Comparison of ENCODE assay signal across 10 cellular contexts in genomic region chr15:68614621-68615035, GRCh38. TPM values are rescaled to one million over a fixed set of nuclear protein-coding genes. Genes with fewer than 3 reads are reported as not detected.
A peak's percentile ranks its signal among the peaks of the same experiment; 100 is the strongest.
DNase-seq lines count a peak whose midpoint lies in the region; ATAC-seq, FAIRE-seq and TF ChIP-seq lines count a peak whose summit lies in the region.
"Had no signal": no experiment of that assay in that cellular context is flagged by ENCODE, and none has a peak within 500 bp of the region (broad histone marks: within the 10 kb centered on the region; RNA-seq: fewer than 3 reads in every experiment).

No MANE protein-coding gene starts in this region.

- no peak overlapping the region for H2AK5ac ChIP-seq in trophoblast cell (ENCODE audit: low read length)

- H4K8ac ChIP-seq in trophoblast cell (ENCODE audit: low read depth, low read length): no peak overlapping the region

- H2AFZ ChIP-seq in hepatocyte (peak overlapping the region; percentile 15), trophoblast cell (ENCODE audit: insufficient read depth, low read length, poor library complexity) (peak overlapping the region; percentile 23)

- peak overlapping the region; percentile 54 to 91 (median 84) for H3K4me2 ChIP-seq in BLaER1 treated with 17β-estradiol and CSF1 and Interleukin-3, amounts not matched to agents 10 nM and 100 nM
- H3K4me2 ChIP-seq in hepatocyte: no peak overlapping the region
- H3K4me2 ChIP-seq in trophoblast cell (ENCODE audit: low read length): no peak overlapping the region

- FAIRE-seq in pancreas (lab: Jason Lieb, UNC): no peak

- intact Hi-C loops in pancreas (cut with DNase I): no loop called here

- H3K4me3 ChIP-seq in BLaER1 treated with 17β-estradiol and CSF1 and Interleukin-3, amounts not matched to agents 10 nM and 100 nM: no peak overlapping the region
- no peak overlapping the region for H3K4me3 ChIP-seq in cardiac fibroblast (replicated peaks in 1 of 2; ENCODE audit: low read depth in 2 of 2, low read length in 2 of 2)
- no peak overlapping the region for H3K4me3 ChIP-seq in hepatocyte
- no peak overlapping the region for H3K4me3 ChIP-seq in trophoblast cell (ENCODE audit: low read depth, low read length)
- no peak overlapping the region for H3K4me3 ChIP-seq in pancreas

- H3K9ac ChIP-seq in BLaER1 treated with 17β-estradiol and CSF1 and Interleukin-3, amounts not matched to agents 10 nM and 100 nM: peak overlapping the region in 10 of 11 experiments; percentile 0 to 75 (median 48); a peak in 15 of 22 replicates
- no peak overlapping the region for H3K9ac ChIP-seq in trophoblast cell (ENCODE audit: low read length)

- no peaks in the 10 kb centered on the region for H3K79me2 ChIP-seq in hepatocyte
- H3K79me2 ChIP-seq in trophoblast cell (ENCODE audit: control insufficient read depth, insufficient read depth, low read length, poor library complexity): no peaks in the 10 kb centered on the region

- TF ChIP-seq CTCF in cardiac fibroblast (IDR thresholded peaks at IDR 0.05; ENCODE audit: low read depth, low read length) (no peak), hepatocyte (IDR thresholded peaks at IDR 0.05; ENCODE audit: poor library complexity) (no peak), pancreas (IDR thresholded peaks at IDR 0.05) (no peak)

- H4K91ac ChIP-seq in trophoblast cell (ENCODE audit: low read depth, low read length): no peak overlapping the region

- WGBS in hepatocyte (ENCODE audit: low lambda C conversion rate, missing lambda C conversion rate): 28% methylated on average over 12 of the region's 12 CpGs
- no CpG with 5 or more reads among the region's 12 CpGs for WGBS in trophoblast cell (ENCODE audit: extremely low coverage, insufficient coverage, insufficient read length)
- 50 to 54% methylated on average over 12 of the region's 12 CpGs for WGBS in pancreas, 2 donors

- H3K9me3 ChIP-seq in BLaER1 treated with 17β-estradiol and CSF1 and Interleukin-3, amounts not matched to agents 10 nM and 100 nM (replicated peaks in 1 of 11): no peaks in the 10 kb centered on the region
- H3K9me3 ChIP-seq in hepatocyte (ENCODE audit: low read depth): no peaks in the 10 kb centered on the region
- no peaks in the 10 kb centered on the region for H3K9me3 ChIP-seq in trophoblast cell (ENCODE audit: insufficient read depth, low read depth, low read length)
- H3K9me3 ChIP-seq in pancreas: no peaks in the 10 kb centered on the region

- H3K79me1 ChIP-seq in trophoblast cell (ENCODE audit: low read length): no peaks in the 10 kb centered on the region

- no peak overlapping the region for H3K23ac ChIP-seq in trophoblast cell (ENCODE audit: low read length)

- H3K9me2 ChIP-seq in hepatocyte (replicated peaks; ENCODE audit: insufficient read depth): no peaks in the 10 kb centered on the region

- peaks cover 52 to 88% (median 84%) of the 10 kb centered on the region in 10 experiments for H3K4me1 ChIP-seq in BLaER1 treated with 17β-estradiol and CSF1 and Interleukin-3, amounts not matched to agents 10 nM and 100 nM
- H3K4me1 ChIP-seq in hepatocyte (ENCODE audit: insufficient read depth): no peaks in the 10 kb centered on the region
- H3K4me1 ChIP-seq in trophoblast cell (ENCODE audit: control insufficient read depth in 1 of 2, insufficient read depth in 2 of 2, low read length in 2 of 2): peaks cover 0 to 3% of the 10 kb centered on the region in 2 experiments
- no peaks in the 10 kb centered on the region for H3K4me1 ChIP-seq in pancreas

- peak overlapping the region in 9 of 11 experiments; percentile 6 to 88 (median 77); a peak in 17 of 22 replicates for H3K27ac ChIP-seq in BLaER1 treated with 17β-estradiol and CSF1 and Interleukin-3, amounts not matched to agents 10 nM and 100 nM
- no peak overlapping the region for H3K27ac ChIP-seq in hepatocyte
- H3K27ac ChIP-seq in trophoblast cell (ENCODE audit: low read depth, low read length): no peak overlapping the region
- H3K27ac ChIP-seq in pancreas: no peak overlapping the region

- no peak overlapping the region for H3K4ac ChIP-seq in trophoblast cell (ENCODE audit: low read depth, low read length)

- no peak overlapping the region for H3K14ac ChIP-seq in trophoblast cell (ENCODE audit: low read length)

- no peaks in the 10 kb centered on the region for H4K20me1 ChIP-seq in BLaER1 treated with 17β-estradiol and CSF1 and Interleukin-3, amounts not matched to agents 10 nM and 100 nM
- H4K20me1 ChIP-seq in hepatocyte (ENCODE audit: insufficient read depth, poor library complexity, severe bottlenecking): no peaks in the 10 kb centered on the region

- no peaks in the 10 kb centered on the region for H3K27me3 ChIP-seq in BLaER1 treated with 17β-estradiol and CSF1 and Interleukin-3, amounts not matched to agents 10 nM and 100 nM
- H3K27me3 ChIP-seq in hepatocyte (no peaks in the 10 kb centered on the region), trophoblast cell (ENCODE audit: insufficient read depth, low read length) (no peaks in the 10 kb centered on the region), pancreas (no peaks in the 10 kb centered on the region)

- no peak overlapping the region for H3K18ac ChIP-seq in trophoblast cell (ENCODE audit: low read length)

- H2BK5ac ChIP-seq in trophoblast cell (ENCODE audit: low read depth, low read length, poor library complexity): no peak overlapping the region

- H3K36me3 ChIP-seq in BLaER1 treated with 17β-estradiol and CSF1 and Interleukin-3, amounts not matched to agents 10 nM and 100 nM: no peaks in the 10 kb centered on the region
- H3K36me3 ChIP-seq in hepatocyte (replicated peaks; ENCODE audit: insufficient read depth, low read depth) (no peaks in the 10 kb centered on the region), trophoblast cell (ENCODE audit: control insufficient read depth in 1 of 2, insufficient read depth in 2 of 2, low read length in 2 of 2) (no peaks in the 10 kb centered on the region), pancreas (no peaks in the 10 kb centered on the region)

- H2BK12ac ChIP-seq in trophoblast cell (ENCODE audit: low read length): no peak overlapping the region

- H4K12ac ChIP-seq in trophoblast cell (ENCODE audit: low read depth, low read length): no peak overlapping the region

- no peak overlapping the region for H2BK120ac ChIP-seq in trophoblast cell (ENCODE audit: insufficient read depth, low read length, poor library complexity)

- ATAC-seq in GM18858 (IDR thresholded peaks at IDR 0.05; ENCODE audit: unreplicated experiment): no peak
- no peak for ATAC-seq in pancreas

- DNase-seq in cardiac fibroblast (ENCODE audit: low read depth in 2 of 2) (peak; percentile 39 to 45), hepatocyte (ENCODE audit: low spot score) (no peak), trophoblast cell (no peak), NAMALWA (ENCODE audit: low spot score) (no peak), pancreas (no peak), HPDE6-E6E7 (ENCODE audit: extremely low spot score) (no peak)
- DNase-seq: NCI-H1930; stimulated activated CD4-positive, alpha-beta T cell treated with anti-CD3 and anti-CD28 coated beads, Interleukin-4, amount 100 ng/mL, for 24 hours had no signal

RNA-seq across cellular contexts. Expression of gene CORO2B, which starts 35.8 kb away (rescaled TPM):
- 1.2 and 2.9 TPM in 2 replicates for total RNA-seq in hepatocyte
- polyA plus RNA-seq in hepatocyte: 4.6 and 5.1 TPM in 2 replicates
- polyA plus RNA-seq in trophoblast cell (2013): 0.22 and 0.24 TPM in 2 replicates
- 1 to 10 TPM in 3 of 6 donors, under 1 TPM in 3; 0.56 to 3.3 (median 1.4) TPM for total RNA-seq in pancreas
- 1 to 10 TPM; 1.5 to 7.7 TPM for polyA plus RNA-seq in pancreas

Comparison
In these comparisons a context has a peak if more than half of its experiments do, and no peak if none do; other contexts are left out.
1. H3K27ac ChIP-seq: peak in BLaER1 treated with 17β-estradiol and CSF1 and Interleukin-3, amounts not matched to agents 10 nM and 100 nM (9 of 11); none in hepatocyte (single experiment), trophoblast cell (single experiment) and pancreas (0 of 4).
2. H3K4me2 ChIP-seq: peak in BLaER1 treated with 17β-estradiol and CSF1 and Interleukin-3, amounts not matched to agents 10 nM and 100 nM (11 of 11); none in hepatocyte (single experiment) and trophoblast cell (single experiment).
3. DNase-seq: peak in cardiac fibroblast (2 of 2); none in hepatocyte (single experiment), trophoblast cell (0 of 2), NAMALWA (single experiment), pancreas (0 of 6) and HPDE6-E6E7 (single experiment).